10 cellular contexts compared by ENCODE assay signal in the genomic region with DNA sequence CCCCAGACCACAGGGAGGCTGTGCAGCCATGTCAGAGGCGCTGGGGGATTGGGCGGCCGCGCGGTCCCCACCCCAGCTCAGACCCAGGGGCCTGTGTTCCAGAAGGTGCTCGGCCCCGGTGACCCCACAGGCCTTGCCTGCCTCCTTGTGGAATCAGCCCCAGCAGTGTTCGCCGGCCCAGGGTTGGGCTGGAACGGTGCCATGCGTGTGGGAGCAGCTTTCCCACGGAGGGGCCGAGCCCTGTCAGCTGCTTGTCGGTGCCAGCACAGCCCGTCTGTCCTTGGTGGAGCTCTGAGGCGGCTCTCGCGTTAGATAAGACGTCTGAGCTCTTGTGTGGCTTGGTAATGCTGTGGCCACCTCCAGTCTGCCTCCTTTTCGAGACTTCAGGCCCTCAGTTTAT. TPM values are rescaled to one million over a fixed set of nuclear protein-coding genes. Genes with fewer than 3 reads are reported as not detected.
DNase-seq lines count a peak whose midpoint lies in the region; ATAC-seq and TF ChIP-seq lines count a peak whose summit lies in the region.
"Had no signal": no experiment of that assay in that cellular context is flagged by ENCODE, and none has a peak within 500 bp of the region (broad histone marks: within the 10 kb centered on the region; RNA-seq: fewer than 3 reads in every experiment).

No MANE protein-coding gene starts in this region.

- TF ChIP-seq EP300 in ovary (IDR thresholded peaks at IDR 0.05) = no peak

- H3K9me3 Mint-ChIP-seq in stimulated activated naive CD8-positive, alpha-beta T cell treated with anti-CD3 and anti-CD28 coated beads, Interleukin-15, amount 100 ng/mL, for 72 hours = no peaks in the 10 kb centered on the region

- no peaks in the 10 kb centered on the region for H3K27me3 Mint-ChIP-seq in stimulated activated naive CD8-positive, alpha-beta T cell treated with anti-CD3 and anti-CD28 coated beads, Interleukin-15, amount 100 ng/mL, for 72 hours

- peaks cover 23% of the 10 kb centered on the region for H3K4me1 ChIP-seq in ovary (ENCODE audit: insufficient read depth)

- H3K36me3 ChIP-seq in ovary (no peaks in the 10 kb centered on the region), WERI-Rb-1 (peaks cover 8% of the 10 kb centered on the region)

- no peak for DNase-seq in stimulated activated naive CD8-positive, alpha-beta T cell treated with anti-CD3 and anti-CD28 coated beads, Interleukin-15, amount 100 ng/mL, for 72 hours
- no peak for DNase-seq in stimulated activated naive CD8-positive, alpha-beta T cell treated with anti-CD3 and anti-CD28 coated beads, Interleukin-15, Interleukin-2, amounts not matched to agents 100 U/mL and 50 U/mL, for 24 hours
- peak; percentile 83 for DNase-seq in Right ventricle myocardium superior
- DNase-seq in ovary = peak; percentile 75 to 90 (median 84)
- DNase-seq in NCI-H2029 (lab: John Stamatoyannopoulos, UW) = no peak
- DNase-seq in T-helper 2 cell = no peak
- DNase-seq in WERI-Rb-1 = no peak
- DNase-seq in activated effector memory CD4-positive, alpha-beta T cell treated with anti-CD3 and anti-CD28 coated beads, Interleukin-2, amount 50 U/mL, for 16 hours = no peak
- DNase-seq: cortex of kidney, NCI-H2171 treated with DMSO at 0.1 percent for 48 hours had no signal

- no peak overlapping the region for H3K27ac Mint-ChIP-seq in stimulated activated naive CD8-positive, alpha-beta T cell treated with anti-CD3 and anti-CD28 coated beads, Interleukin-15, amount 100 ng/mL, for 72 hours

- no peaks in the 10 kb centered on the region for H3K27me3 ChIP-seq in ovary
- no peaks in the 10 kb centered on the region for H3K27me3 ChIP-seq in WERI-Rb-1 (ENCODE audit: insufficient read depth, low read depth, severe bottlenecking)

- no peak overlapping the region for H3K4me3 Mint-ChIP-seq in stimulated activated naive CD8-positive, alpha-beta T cell treated with anti-CD3 and anti-CD28 coated beads, Interleukin-15, amount 100 ng/mL, for 72 hours

- intact Hi-C loops in Right ventricle myocardium superior (cut with DNase I) (no loop called here), ovary (cut with DNase I) (no loop called here)

- no peak for TF ChIP-seq POLR2A in ovary (IDR thresholded peaks at IDR 0.05)

- ATAC-seq in stimulated activated naive CD8-positive, alpha-beta T cell treated with anti-CD3 and anti-CD28 coated beads, Interleukin-15, amount 100 ng/mL, for 72 hours = peak; percentile 26
- ATAC-seq in stimulated activated naive CD8-positive, alpha-beta T cell treated with anti-CD3 and anti-CD28 coated beads, Interleukin-15, Interleukin-2, amounts not matched to agents 100 U/mL and 50 U/mL, for 24 hours = no peak
- peak; percentile 75 for ATAC-seq in Right ventricle myocardium superior (ENCODE audit: poor library complexity)

- H3K4me3 ChIP-seq in ovary (no peak overlapping the region), WERI-Rb-1 (ENCODE audit: low read depth, low read length) (no peak overlapping the region)

- H3K27ac ChIP-seq in ovary (peak overlapping the region; percentile 57 to 65), WERI-Rb-1 (no peak overlapping the region)

- H3K4me1 Mint-ChIP-seq in stimulated activated naive CD8-positive, alpha-beta T cell treated with anti-CD3 and anti-CD28 coated beads, Interleukin-15, amount 100 ng/mL, for 72 hours = peaks cover 15% of the 10 kb centered on the region

- 6 to 11% (median 10%) methylated on average over 18 to 20 of the region's 20 CpGs for WGBS in ovary, 3 donors

- no peaks in the 10 kb centered on the region for H3K9me3 ChIP-seq in ovary
- H3K9me3 ChIP-seq in WERI-Rb-1 (ENCODE audit: severe bottlenecking) = no peaks in the 10 kb centered on the region

- TF ChIP-seq CTCF in ovary (IDR thresholded peaks at IDR 0.05) (no peak), WERI-Rb-1 (IDR thresholded peaks at IDR 0.05; ENCODE audit: low read depth, low read length) (no peak)

RNA-seq across cellular contexts. Expression of gene ZFYVE21, which starts 8.5 kb away (rescaled TPM):
- total RNA-seq in Right ventricle myocardium superior (46.2 TPM), ovary (100 to 1,000 TPM in 1 of 7 donors, 10 to 100 TPM in 6; 75.6 to 110 (median 83.1) TPM)
- 100 to 1,000 TPM in 1 of 2 donors, 10 to 100 TPM in 1; 81.8 to 111 TPM for polyA plus RNA-seq in ovary

RNA-seq across cellular contexts. Expression of gene XRCC3, which starts 8.9 kb away (rescaled TPM):
- total RNA-seq in Right ventricle myocardium superior = 2.6 TPM
- total RNA-seq in ovary = 1 to 10 TPM; 1.4 to 8.5 (median 2.9) TPM
- polyA plus RNA-seq in ovary = 1 to 10 TPM; 3.7 to 4.5 TPM

Comparison
In these comparisons a context has a peak if more than half of its experiments do, and no peak if none do; other contexts are left out.
1. DNase-seq: peak in Right ventricle myocardium superior (single experiment) and ovary (5 of 5); none in stimulated activated naive CD8-positive, alpha-beta T cell treated with anti-CD3 and anti-CD28 coated beads, Interleukin-15, amount 100 ng/mL, for 72 hours (0 of 2), stimulated activated naive CD8-positive, alpha-beta T cell treated with anti-CD3 and anti-CD28 coated beads, Interleukin-15, Interleukin-2, amounts not matched to agents 100 U/mL and 50 U/mL, for 24 hours (single experiment), NCI-H2029 (single experiment), T-helper 2 cell (0 of 5), WERI-Rb-1 (single experiment) and activated effector memory CD4-positive, alpha-beta T cell treated with anti-CD3 and anti-CD28 coated beads, Interleukin-2, amount 50 U/mL, for 16 hours (single experiment).